20 cellular contexts compared by ENCODE assay signal in the genomic region with DNA sequence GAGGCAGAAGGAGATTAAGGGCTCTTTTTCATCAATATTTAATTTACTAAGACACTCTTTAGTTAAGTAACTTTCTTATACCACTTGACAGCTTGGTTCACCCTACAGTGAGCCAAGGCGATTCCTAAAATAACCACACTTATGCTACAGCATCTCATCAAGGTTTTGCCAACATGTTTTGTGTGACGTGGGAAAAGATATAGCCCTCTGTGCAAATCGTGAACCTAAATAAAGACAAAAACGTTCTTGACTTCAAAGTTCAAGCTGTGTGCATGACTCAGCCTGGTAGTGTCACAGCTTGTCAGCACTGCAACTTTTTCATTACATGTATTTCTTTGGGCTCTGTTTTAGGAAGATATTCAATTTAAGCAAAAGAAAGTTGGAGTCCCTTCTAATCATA.
DNase-seq lines count a peak whose midpoint lies in the region; ATAC-seq and TF ChIP-seq lines count a peak whose summit lies in the region.
"Had no signal": no experiment of that assay in that cellular context is flagged by ENCODE, and none has a peak within 500 bp of the region (broad histone marks: within the 10 kb centered on the region; RNA-seq: fewer than 3 reads in every experiment).

No MANE protein-coding gene starts in this region.

- CTCF ChIA-PET in T-cell (lab: Charles Lee) = no interaction called here

- no peaks in the 10 kb centered on the region for H3K9me2 ChIP-seq in GM23338 (ENCODE audit: insufficient read depth)

- H3K27ac Mint-ChIP-seq in GM23338 = peak overlapping the region; percentile 18; the same call in 1 of the 2 replicates
- H3K27ac Mint-ChIP-seq in osteocyte (ENCODE audit: unreplicated experiment) = peak overlapping the region; percentile 64
- no peak overlapping the region for H3K27ac Mint-ChIP-seq in T-cell
- H3K27ac Mint-ChIP-seq: activated naive CD8-positive, alpha-beta T cell treated with anti-CD3 and anti-CD28 coated beads, Interleukin-2, amount 10 ng/mL, durations not matched to agents 7 days and 5 days; activated T-cell treated with anti-CD3 and anti-CD28 coated beads, Interleukin-2, amount 50 U/mL, for 72 hours; stimulated activated naive CD8-positive, alpha-beta T cell treated with anti-CD3 and anti-CD28 coated beads, Interleukin-15, amount 100 ng/mL, for 72 hours had no signal

- no peak overlapping the region; the same call in 1 of the 2 replicates for H2AFZ ChIP-seq in GM23338
- H2AFZ ChIP-seq: parathyroid adenoma had no signal

- ATAC-seq in GM23338 (no peak), T-cell (replicated peaks in 1 of 4) (no peak), GM21390 (IDR thresholded peaks at IDR 0.05; ENCODE audit: unreplicated experiment) (no peak)
- ATAC-seq: activated T-cell treated with anti-CD3 and anti-CD28 coated beads, Interleukin-2, amount 50 U/mL, for 72 hours; left lobe of liver; stimulated activated naive CD8-positive, alpha-beta T cell treated with anti-CD3 and anti-CD28 coated beads, Interleukin-15, amount 100 ng/mL, for 72 hours had no signal

- H3K4me1 Mint-ChIP-seq in GM23338 (peaks cover 2% of the 10 kb centered on the region; the same call in 2 of the 3 replicates), osteocyte (ENCODE audit: unreplicated experiment) (peaks cover 33% of the 10 kb centered on the region), T-cell (no peaks in the 10 kb centered on the region)
- H3K4me1 Mint-ChIP-seq: activated naive CD8-positive, alpha-beta T cell treated with anti-CD3 and anti-CD28 coated beads, Interleukin-2, amount 10 ng/mL, durations not matched to agents 7 days and 5 days; stimulated activated naive CD8-positive, alpha-beta T cell treated with anti-CD3 and anti-CD28 coated beads, Interleukin-15, amount 100 ng/mL, for 72 hours had no signal

- H3K9me3 Mint-ChIP-seq in GM23338 (no peaks in the 10 kb centered on the region), osteocyte (ENCODE audit: unreplicated experiment) (no peaks in the 10 kb centered on the region), T-cell (peaks cover 4 to 18% (median 10%) of the 10 kb centered on the region in 3 donors)
- H3K9me3 Mint-ChIP-seq: stimulated activated naive CD8-positive, alpha-beta T cell treated with anti-CD3 and anti-CD28 coated beads, Interleukin-15, amount 100 ng/mL, for 72 hours had no signal

- H3K9me3 ChIP-seq in adipocyte (ENCODE audit: control insufficient read depth, low read length) (no peaks in the 10 kb centered on the region), stomach (no peaks in the 10 kb centered on the region)
- H3K9me3 ChIP-seq: colonic mucosa had no signal

- no peak overlapping the region for H3K9ac ChIP-seq in adipocyte (ENCODE audit: low read length)
- H3K9ac ChIP-seq: KMS-11, parathyroid adenoma had no signal

- H3K36me3 Mint-ChIP-seq in GM23338 (ENCODE audit: low read depth) (no peaks in the 10 kb centered on the region), osteocyte (ENCODE audit: unreplicated experiment) (no peaks in the 10 kb centered on the region), T-cell (no peaks in the 10 kb centered on the region)
- H3K36me3 Mint-ChIP-seq: activated naive CD8-positive, alpha-beta T cell treated with anti-CD3 and anti-CD28 coated beads, Interleukin-2, amount 10 ng/mL, durations not matched to agents 7 days and 5 days had no signal

- TF ChIP-seq EP300 in stomach (IDR thresholded peaks at IDR 0.05) = no peak

- H3K4me3 Mint-ChIP-seq in GM23338 = no peak overlapping the region
- H3K4me3 Mint-ChIP-seq in osteocyte (ENCODE audit: unreplicated experiment) = no peak overlapping the region
- no peak overlapping the region for H3K4me3 Mint-ChIP-seq in T-cell
- H3K4me3 Mint-ChIP-seq: activated naive CD8-positive, alpha-beta T cell treated with anti-CD3 and anti-CD28 coated beads, Interleukin-2, amount 10 ng/mL, durations not matched to agents 7 days and 5 days; activated T-cell treated with anti-CD3 and anti-CD28 coated beads, Interleukin-2, amount 50 U/mL, for 72 hours; stimulated activated naive CD8-positive, alpha-beta T cell treated with anti-CD3 and anti-CD28 coated beads, Interleukin-15, amount 100 ng/mL, for 72 hours had no signal

- H3K36me3 ChIP-seq in GM23338 (ENCODE audit: insufficient read depth) (no peaks in the 10 kb centered on the region), adipocyte (ENCODE audit: control insufficient read depth, insufficient read depth, low read length, severe bottlenecking) (no peaks in the 10 kb centered on the region), stomach (no peaks in the 10 kb centered on the region)
- H3K36me3 ChIP-seq: colonic mucosa had no signal

- H3K4me2 ChIP-seq in GM23338 = no peak overlapping the region
- H3K4me2 ChIP-seq: KMS-11 had no signal

- H4K20me1 ChIP-seq in GM23338 (replicated peaks; ENCODE audit: insufficient read depth) = no peaks in the 10 kb centered on the region

- H3K4me3 ChIP-seq in GM23338 (no peak overlapping the region), adipocyte (ENCODE audit: low read length) (no peak overlapping the region), fibroblast of pulmonary artery (replicated peaks; ENCODE audit: low read depth, low read length) (no peak overlapping the region), stomach (no peak overlapping the region)
- H3K4me3 ChIP-seq: colonic mucosa, SK-N-MC had no signal

- TF ChIP-seq POLR2A in stomach (IDR thresholded peaks at IDR 0.05) = no peak

- no peaks in the 10 kb centered on the region for H3K79me2 ChIP-seq in GM23338 (replicated peaks; ENCODE audit: insufficient read depth)
- H3K79me2 ChIP-seq: parathyroid adenoma had no signal

- H3K4me1 ChIP-seq in GM23338 (ENCODE audit: insufficient read depth) (no peaks in the 10 kb centered on the region), adipocyte (ENCODE audit: control insufficient read depth, insufficient read depth, low read length) (peaks cover 15% of the 10 kb centered on the region), stomach (peaks cover 0 to 14% (median 4%) of the 10 kb centered on the region in 4 donors)
- H3K4me1 ChIP-seq: colonic mucosa, parathyroid adenoma had no signal

- H3K27ac ChIP-seq in GM23338 (ENCODE audit: low read depth) (no peak overlapping the region), stomach (no peak overlapping the region)
- H3K27ac ChIP-seq: colonic mucosa, KMS-11, parathyroid adenoma, SK-N-MC had no signal

- H3K27me3 ChIP-seq in GM23338 (ENCODE audit: insufficient read depth) = no peaks in the 10 kb centered on the region
- no peaks in the 10 kb centered on the region for H3K27me3 ChIP-seq in adipocyte (replicated peaks; ENCODE audit: control insufficient read depth, insufficient read depth, low read length)
- H3K27me3 ChIP-seq in stomach = no peaks in the 10 kb centered on the region
- H3K27me3 ChIP-seq: colonic mucosa had no signal

- TF ChIP-seq CTCF in GM23338 (conservative IDR thresholded peaks at IDR 0.05; ENCODE audit: low read depth in 2 of 2) (no peak), fibroblast of pulmonary artery (IDR thresholded peaks at IDR 0.05; ENCODE audit: low read length, missing control alignments) (no peak), osteocyte (IDR thresholded peaks at IDR 0.05) (no peak), stomach (IDR thresholded peaks at IDR 0.05) (no peak)

- intact Hi-C loops in stomach (cut with DNase I; ENCODE audit: low total_unique reads) = no loop called here

- POLR2A ChIA-PET in T-cell (lab: Charles Lee) = no interaction called here

- no peaks in the 10 kb centered on the region for H3F3A ChIP-seq in GM23338 (replicated peaks; ENCODE audit: low read depth)

- 14 to 30% (median 20%) methylated on average over 4 of the region's 4 CpGs for WGBS in stomach, 5 donors

- DNase-seq in GM23338 (ENCODE audit: low spot score) (no peak), adipocyte (ENCODE audit: low read depth) (peak; percentile 27), fibroblast of pulmonary artery (ENCODE audit: low read depth) (peak; percentile 47), osteocyte (ENCODE audit: extremely low spot score, unreplicated experiment) (no peak), T-cell (no peak), stomach (no peak)
- DNase-seq in activated CD8-positive, alpha-beta memory T cell treated with anti-CD3 and anti-CD28 coated beads for 24 hours = no peak
- DNase-seq: activated CD4-positive, alpha-beta T cell treated with anti-CD3 and anti-CD28 coated beads, Interleukin-2, amount 50 U/mL, for 4 hours; activated naive CD8-positive, alpha-beta T cell treated with anti-CD3 and anti-CD28 coated beads, Interleukin-2, amount 10 ng/mL, durations not matched to agents 7 days and 5 days; activated T-cell treated with anti-CD3 and anti-CD28 coated beads, Interleukin-2, amount 50 U/mL, for 72 hours; colonic mucosa; hippocampal formation; NCI-H1436 treated with DMSO at 0.1 percent for 48 hours; stimulated activated CD4-positive, alpha-beta T cell treated with anti-CD3 and anti-CD28 coated beads, Interleukin-15, amount 100 ng/mL, for 24 hours; stimulated activated naive CD8-positive, alpha-beta T cell treated with anti-CD3 and anti-CD28 coated beads, Interleukin-15, amount 100 ng/mL, for 72 hours had no signal

- H3K27me3 Mint-ChIP-seq in GM23338 (ENCODE audit: insufficient read depth, low read depth, poor library complexity) (no peaks in the 10 kb centered on the region), osteocyte (ENCODE audit: unreplicated experiment) (no peaks in the 10 kb centered on the region), T-cell (no peaks in the 10 kb centered on the region)
- H3K27me3 Mint-ChIP-seq: activated naive CD8-positive, alpha-beta T cell treated with anti-CD3 and anti-CD28 coated beads, Interleukin-2, amount 10 ng/mL, durations not matched to agents 7 days and 5 days; stimulated activated naive CD8-positive, alpha-beta T cell treated with anti-CD3 and anti-CD28 coated beads, Interleukin-15, amount 100 ng/mL, for 72 hours had no signal

TF ChIP-seq in GM23338, 12 proteins besides CTCF, POLR2A, EP300 and RAD21 (continues in another document):
- TF ChIP-seq POLR2AphosphoS5 (IDR thresholded peaks at IDR 0.05; ENCODE audit: low read depth) (no peak), ZNF114 (CRISPR knock-in tag; IDR thresholded peaks at IDR 0.05) (no peak), STAT1 (IDR thresholded peaks at IDR 0.05; ENCODE audit: unreplicated experiment) (no peak), CREB1 (CRISPR knock-in tag; IDR thresholded peaks at IDR 0.05; ENCODE audit: low read depth) (no peak)

Comparison
In these comparisons a context has a peak if more than half of its experiments do, and no peak if none do; other contexts are left out.
1. DNase-seq: peak in adipocyte (single experiment) and fibroblast of pulmonary artery (single experiment); none in GM23338 (single experiment), osteocyte (single experiment), T-cell (0 of 34), activated CD8-positive, alpha-beta memory T cell treated with anti-CD3 and anti-CD28 coated beads for 24 hours (single experiment) and stomach (single experiment).
2. H3K27ac Mint-ChIP-seq: peak in GM23338 (single experiment) and osteocyte (single experiment); none in T-cell (0 of 2).